Comparison of ENCODE assay signal across 18 cellular contexts in genomic region chr7:70777251-70777650, GRCh38.
A peak's percentile ranks its signal among the peaks of the same experiment; 100 is the strongest.
DNase-seq lines count a peak whose midpoint lies in the region; ATAC-seq and TF ChIP-seq lines count a peak whose summit lies in the region.
"Had no signal": no experiment of that assay in that cellular context is flagged by ENCODE, and none has a peak within 500 bp of the region (broad histone marks: within the 10 kb centered on the region; RNA-seq: fewer than 3 reads in every experiment).

No MANE protein-coding gene starts in this region.

- H3K27ac ChIP-seq in effector memory CD4-positive, alpha-beta T cell (ENCODE audit: insufficient read depth, low read length, poor library complexity, severe bottlenecking), result peak overlapping the region; percentile 58
- peak overlapping the region in 3 of 4 donors; percentile 48 to 89 (median 71) for H3K27ac ChIP-seq in tibial nerve
- H3K27ac ChIP-seq: BLaER1, hepatocyte, left ventricle myocardium inferior had no signal

- H3K36me3 ChIP-seq in effector memory CD4-positive, alpha-beta T cell (ENCODE audit: control insufficient read depth, insufficient read depth, low read length), result peaks cover 9% of the 10 kb centered on the region
- peaks cover 0 to 49% (median 0%) of the 10 kb centered on the region in 3 donors for H3K36me3 ChIP-seq in tibial nerve

- DNase-seq in activated naive CD4-positive, alpha-beta T cell treated with anti-CD3 and anti-CD28 coated beads, Interleukin-2, amount 10 ng/mL, durations not matched to agents 7 days and 5 days, result no peak
- no peak for DNase-seq in activated naive CD4-positive, alpha-beta T cell treated with Interleukin-2 at 50 U/mL for 16 hours
- no peak for DNase-seq in activated CD4-positive, alpha-beta memory T cell treated with anti-CD3 and anti-CD28 coated beads, Interleukin-2, amount 10 ng/mL, durations not matched to agents 7 days and 5 days
- DNase-seq in effector memory CD4-positive, alpha-beta T cell, result no peak
- DNase-seq in tibial nerve (ENCODE audit: low spot score in 2 of 2) (no peak), germinal center (ENCODE audit: low spot score) (no peak)
- DNase-seq: ACHN, H9, left ventricle myocardium inferior, naive B cell, NCI-H2029 treated with DMSO at 0.1 percent for 48 hours, T1000 had no signal

- peaks cover 30% of the 10 kb centered on the region for H3K4me1 ChIP-seq in effector memory CD4-positive, alpha-beta T cell (ENCODE audit: control insufficient read depth, insufficient read depth, low read length, poor library complexity, severe bottlenecking)
- H3K4me1 ChIP-seq in tibial nerve, result peaks cover 0 to 43% (median 4%) of the 10 kb centered on the region in 4 donors
- H3K4me1 ChIP-seq: BLaER1, left ventricle myocardium inferior had no signal

- POLR2A ChIA-PET in activated CD4-positive, alpha-beta memory T cell treated with anti-CD3 and anti-CD28 coated beads, Interleukin-2, amount 10 ng/mL, durations not matched to agents 7 days and 5 days (lab: Charles Lee), result interaction anchor here (1.2 to 6.4 kb wide), 4 partner anchors 10 to 82 kb away, joined by 3 to 75 read pairs (median 29); no protein-coding TSS in a partner anchor

- no peak overlapping the region for H3K4me3 ChIP-seq in effector memory CD4-positive, alpha-beta T cell (ENCODE audit: insufficient read depth, low read depth, low read length, poor library complexity, severe bottlenecking)
- H3K4me3 ChIP-seq in tibial nerve, result no peak overlapping the region
- H3K4me3 ChIP-seq: BLaER1, hepatocyte, left ventricle myocardium inferior, skin epidermis had no signal

- peaks cover 1% of the 10 kb centered on the region for H3K36me3 Mint-ChIP-seq in activated naive CD4-positive, alpha-beta T cell treated with anti-CD3 and anti-CD28 coated beads, Interleukin-2, amount 10 ng/mL, durations not matched to agents 7 days and 5 days
- H3K36me3 Mint-ChIP-seq in activated CD4-positive, alpha-beta memory T cell treated with anti-CD3 and anti-CD28 coated beads, Interleukin-2, amount 10 ng/mL, durations not matched to agents 7 days and 5 days (ENCODE audit: low read depth), result peaks cover 26% of the 10 kb centered on the region

- no peaks in the 10 kb centered on the region for H3K9me3 Mint-ChIP-seq in activated naive CD4-positive, alpha-beta T cell treated with anti-CD3 and anti-CD28 coated beads, Interleukin-2, amount 10 ng/mL, durations not matched to agents 7 days and 5 days
- H3K9me3 Mint-ChIP-seq in activated CD4-positive, alpha-beta memory T cell treated with anti-CD3 and anti-CD28 coated beads, Interleukin-2, amount 10 ng/mL, durations not matched to agents 7 days and 5 days, result no peaks in the 10 kb centered on the region
- H3K9me3 Mint-ChIP-seq: H9, naive B cell had no signal

- no peaks in the 10 kb centered on the region for H3K9me3 ChIP-seq in effector memory CD4-positive, alpha-beta T cell (ENCODE audit: control insufficient read depth, low read length)
- H3K9me3 ChIP-seq in tibial nerve, result no peaks in the 10 kb centered on the region
- H3K9me3 ChIP-seq: BLaER1, left ventricle myocardium inferior had no signal

- peak overlapping the region; percentile 74 for H3K27ac Mint-ChIP-seq in activated naive CD4-positive, alpha-beta T cell treated with anti-CD3 and anti-CD28 coated beads, Interleukin-2, amount 10 ng/mL, durations not matched to agents 7 days and 5 days
- peak overlapping the region; percentile 83 for H3K27ac Mint-ChIP-seq in activated CD4-positive, alpha-beta memory T cell treated with anti-CD3 and anti-CD28 coated beads, Interleukin-2, amount 10 ng/mL, durations not matched to agents 7 days and 5 days
- H3K27ac Mint-ChIP-seq: activated naive CD4-positive, alpha-beta T cell treated with anti-CD3 and anti-CD28 coated beads, Interleukin-2, amount 50 U/mL, for 72 hours had no signal

- no peaks in the 10 kb centered on the region for H3K27me3 Mint-ChIP-seq in activated naive CD4-positive, alpha-beta T cell treated with anti-CD3 and anti-CD28 coated beads, Interleukin-2, amount 10 ng/mL, durations not matched to agents 7 days and 5 days
- H3K27me3 Mint-ChIP-seq in activated CD4-positive, alpha-beta memory T cell treated with anti-CD3 and anti-CD28 coated beads, Interleukin-2, amount 10 ng/mL, durations not matched to agents 7 days and 5 days, result no peaks in the 10 kb centered on the region
- H3K27me3 Mint-ChIP-seq: naive B cell had no signal

- peaks cover 31% of the 10 kb centered on the region for H3K4me1 Mint-ChIP-seq in activated naive CD4-positive, alpha-beta T cell treated with anti-CD3 and anti-CD28 coated beads, Interleukin-2, amount 10 ng/mL, durations not matched to agents 7 days and 5 days
- H3K4me1 Mint-ChIP-seq in activated CD4-positive, alpha-beta memory T cell treated with anti-CD3 and anti-CD28 coated beads, Interleukin-2, amount 10 ng/mL, durations not matched to agents 7 days and 5 days, result peaks cover 56% of the 10 kb centered on the region
- H3K4me1 Mint-ChIP-seq: naive B cell had no signal

- no peak overlapping the region for H3K4me3 Mint-ChIP-seq in activated naive CD4-positive, alpha-beta T cell treated with anti-CD3 and anti-CD28 coated beads, Interleukin-2, amount 10 ng/mL, durations not matched to agents 7 days and 5 days
- H3K4me3 Mint-ChIP-seq in activated CD4-positive, alpha-beta memory T cell treated with anti-CD3 and anti-CD28 coated beads, Interleukin-2, amount 10 ng/mL, durations not matched to agents 7 days and 5 days, result no peak overlapping the region
- H3K4me3 Mint-ChIP-seq: H9 had no signal

- H3K27me3 ChIP-seq in effector memory CD4-positive, alpha-beta T cell (replicated peaks; ENCODE audit: control insufficient read depth, insufficient read depth, low read length, poor library complexity, severe bottlenecking), result no peaks in the 10 kb centered on the region
- no peaks in the 10 kb centered on the region for H3K27me3 ChIP-seq in tibial nerve
- H3K27me3 ChIP-seq: BLaER1, hepatocyte had no signal

- ATAC-seq in HG02759 (IDR thresholded peaks at IDR 0.05; ENCODE audit: unreplicated experiment), result no peak
- ATAC-seq: esophagus mucosa had no signal

- CTCF ChIA-PET in activated naive CD4-positive, alpha-beta T cell treated with anti-CD3 and anti-CD28 coated beads, Interleukin-2, amount 10 ng/mL, durations not matched to agents 7 days and 5 days (lab: Charles Lee), result no interaction called here
- CTCF ChIA-PET in activated CD4-positive, alpha-beta memory T cell treated with anti-CD3 and anti-CD28 coated beads, Interleukin-2, amount 10 ng/mL, durations not matched to agents 7 days and 5 days (lab: Charles Lee), result interaction anchor here (1.0 to 3.6 kb wide), 6 partner anchors 10 to 52 kb away, joined by 3 to 16 read pairs (median 6); no protein-coding TSS in a partner anchor

- no peak for TF ChIP-seq CTCF in tibial nerve (IDR thresholded peaks at IDR 0.05)

- TF ChIP-seq EP300 in tibial nerve (IDR thresholded peaks at IDR 0.05), result no peak

- TF ChIP-seq POLR2A in tibial nerve (IDR thresholded peaks at IDR 0.05), result no peak
